Comparison of ENCODE assay signal across 24 cellular contexts in the genomic region with DNA sequence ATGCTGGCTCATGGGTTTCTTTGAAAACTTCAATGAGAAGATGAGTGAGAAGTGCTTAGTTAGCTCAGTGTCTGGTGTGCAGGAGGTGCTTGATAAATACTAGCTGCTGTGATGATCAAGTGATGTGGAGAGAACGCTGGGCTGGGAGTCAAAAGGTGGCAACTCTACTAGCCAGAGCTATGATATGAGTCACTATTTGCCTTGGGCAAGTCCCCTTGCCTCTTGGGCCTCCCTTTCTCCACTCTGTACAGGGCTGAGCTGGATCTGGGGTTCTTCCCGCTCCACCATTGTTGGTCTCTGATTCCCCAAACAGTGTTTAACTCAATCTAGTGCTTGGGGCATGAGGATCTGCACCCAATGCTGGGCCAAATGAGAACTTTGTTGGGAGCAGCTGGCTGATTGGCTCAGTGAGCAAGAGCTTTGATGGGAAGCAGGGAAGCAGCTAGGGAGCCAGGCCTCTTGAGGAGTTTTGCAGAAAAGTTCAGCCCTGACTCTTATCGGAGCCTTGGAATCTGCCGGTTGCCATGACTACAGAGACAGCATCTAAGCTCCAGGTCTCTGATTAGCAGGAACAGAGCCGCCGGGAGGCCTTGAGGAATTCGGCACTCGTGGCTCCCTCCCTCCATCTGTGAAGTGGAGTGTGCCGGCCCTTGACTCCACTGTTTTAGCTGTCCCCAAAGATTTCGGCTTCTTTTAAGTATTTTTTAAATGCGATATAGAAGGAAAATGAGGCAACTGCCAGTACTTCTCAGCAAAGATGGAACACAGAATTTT.
DNase-seq lines count a peak whose midpoint lies in the region; TF ChIP-seq lines count a peak whose summit lies in the region.
"Had no signal": no experiment of that assay in that cellular context is flagged by ENCODE, and none has a peak within 500 bp of the region (broad histone marks: within the 10 kb centered on the region; RNA-seq: fewer than 3 reads in every experiment).

No MANE protein-coding gene starts in this region.

- no peak for TF ChIP-seq CTCF in neural progenitor cell (IDR thresholded peaks at IDR 0.05)
- TF ChIP-seq CTCF in colonic mucosa (IDR thresholded peaks at IDR 0.05), result no peak

- no peaks in the 10 kb centered on the region for H4K20me1 ChIP-seq in neural progenitor cell (ENCODE audit: low read depth)

- no peak overlapping the region for H3K4me3 Mint-ChIP-seq in neural progenitor cell
- no peak overlapping the region for H3K4me3 Mint-ChIP-seq in activated naive CD8-positive, alpha-beta T cell treated with anti-CD3 and anti-CD28 coated beads for 36 hours
- H3K4me3 Mint-ChIP-seq: activated CD8-positive, alpha-beta T cell treated with anti-CD3 and anti-CD28 coated beads, Interleukin-2, amount 10 ng/mL, durations not matched to agents 7 days and 5 days; activated naive CD8-positive, alpha-beta T cell; dendritic cell treated with granulocyte-macrophage colony-stimulating factor and Interleukin-4, amounts not matched to agents 40 ng/mL and 50 ng/mL, for 4 days; stimulated activated naive CD8-positive, alpha-beta T cell treated with anti-CD3 and anti-CD28 coated beads, Interleukin-15, Interleukin-2, amounts not matched to agents 100 ng/mL and 50 ng/mL, for 24 hours had no signal

- H3K27me3 Mint-ChIP-seq in neural progenitor cell (ENCODE audit: insufficient read depth, low read depth), result peaks cover 23% of the 10 kb centered on the region
- peaks cover 9% of the 10 kb centered on the region for H3K27me3 Mint-ChIP-seq in activated naive CD8-positive, alpha-beta T cell treated with anti-CD3 and anti-CD28 coated beads for 36 hours
- H3K27me3 Mint-ChIP-seq: dendritic cell treated with granulocyte-macrophage colony-stimulating factor and Interleukin-4, amounts not matched to agents 40 ng/mL and 50 ng/mL, for 4 days; stimulated activated naive CD8-positive, alpha-beta T cell treated with anti-CD3 and anti-CD28 coated beads, Interleukin-15, Interleukin-2, amounts not matched to agents 100 ng/mL and 50 ng/mL, for 24 hours had no signal

- H3K4me1 Mint-ChIP-seq in neural progenitor cell, result peaks cover 37% of the 10 kb centered on the region
- H3K4me1 Mint-ChIP-seq in activated naive CD8-positive, alpha-beta T cell treated with anti-CD3 and anti-CD28 coated beads for 36 hours, result no peaks in the 10 kb centered on the region

- DNase-seq in ELF-1 (ENCODE audit: low read depth, low spot score) (peak; percentile 83), cerebellar cortex (ENCODE audit: low spot score) (peak; percentile 31), neural progenitor cell (ENCODE audit: low spot score) (peak; percentile 92), T-helper 9 cell (no peak), colonic mucosa (no peak)
- no peak for DNase-seq in activated naive CD8-positive, alpha-beta T cell treated with anti-CD3 and anti-CD28 coated beads for 36 hours
- no peak for DNase-seq in stimulated activated naive CD4-positive, alpha-beta T cell (lab: John Stamatoyannopoulos, UW)
- DNase-seq: activated CD8-positive, alpha-beta T cell treated with anti-CD3 and anti-CD28 coated beads, Interleukin-2, amount 10 ng/mL, durations not matched to agents 7 days and 5 days; activated effector memory CD4-positive, alpha-beta T cell treated with Interleukin-2 at 50 U/mL for 16 hours; aorta; DMS153; gastrocnemius medialis; NCI-H1417; NCI-H2081 treated with DMSO at 0.1 percent for 48 hours; NCI-H446; thyroid gland had no signal

- H3K4me1 ChIP-seq in iPS-20b (ENCODE audit: insufficient read depth, low read length) (peaks cover 10% of the 10 kb centered on the region; the same call in 1 of the 2 replicates), neural progenitor cell (peaks cover 15% of the 10 kb centered on the region), colonic mucosa (no peaks in the 10 kb centered on the region)
- H3K4me1 ChIP-seq: gastrocnemius medialis, thyroid gland had no signal

- H3K4me2 ChIP-seq in neural progenitor cell, result peak overlapping the region; percentile 50
- H3K4me2 ChIP-seq: KMS-11 had no signal

- peaks cover 8% of the 10 kb centered on the region for H3K9me3 Mint-ChIP-seq in neural progenitor cell
- peaks cover 12% of the 10 kb centered on the region for H3K9me3 Mint-ChIP-seq in activated naive CD8-positive, alpha-beta T cell treated with anti-CD3 and anti-CD28 coated beads for 36 hours
- H3K9me3 Mint-ChIP-seq: dendritic cell treated with granulocyte-macrophage colony-stimulating factor and Interleukin-4, amounts not matched to agents 40 ng/mL and 50 ng/mL, for 4 days had no signal

- H3K36me3 ChIP-seq in iPS-20b (ENCODE audit: insufficient read depth, low read depth, low read length) (no peaks in the 10 kb centered on the region), neural progenitor cell (no peaks in the 10 kb centered on the region), colonic mucosa (no peaks in the 10 kb centered on the region)
- H3K36me3 ChIP-seq: cardiac muscle cell, gastrocnemius medialis, thyroid gland had no signal

- H3F3A ChIP-seq in neural progenitor cell (ENCODE audit: low read depth), result peaks cover 9% of the 10 kb centered on the region

- H3K4me3 ChIP-seq in iPS-20b (ENCODE audit: low read length), result no peak overlapping the region
- H3K4me3 ChIP-seq in neural progenitor cell, result no peak overlapping the region
- no peak overlapping the region for H3K4me3 ChIP-seq in colonic mucosa
- H3K4me3 ChIP-seq: cardiac muscle cell, gastrocnemius medialis, SK-N-MC, skin epidermis, thyroid gland had no signal

- H3K27ac ChIP-seq in iPS-20b (ENCODE audit: low read length), result no peak overlapping the region
- no peak overlapping the region for H3K27ac ChIP-seq in neural progenitor cell
- H3K27ac ChIP-seq in colonic mucosa, result no peak overlapping the region
- H3K27ac ChIP-seq: cardiac muscle cell, gastrocnemius medialis, KMS-11, SK-N-MC, skin epidermis, thyroid gland had no signal

- intact Hi-C loops in colonic mucosa (cut with DNase I), result no loop called here

- peak overlapping the region; percentile 70 for H2AFZ ChIP-seq in neural progenitor cell (replicated peaks)

- H3K27ac Mint-ChIP-seq in neural progenitor cell, result peak overlapping the region; percentile 52
- H3K27ac Mint-ChIP-seq in activated naive CD8-positive, alpha-beta T cell treated with anti-CD3 and anti-CD28 coated beads for 36 hours, result no peak overlapping the region
- H3K27ac Mint-ChIP-seq: activated CD8-positive, alpha-beta T cell treated with anti-CD3 and anti-CD28 coated beads, Interleukin-2, amount 10 ng/mL, durations not matched to agents 7 days and 5 days; activated naive CD8-positive, alpha-beta T cell; dendritic cell treated with granulocyte-macrophage colony-stimulating factor and Interleukin-4, amounts not matched to agents 40 ng/mL and 50 ng/mL, for 4 days; stimulated activated naive CD8-positive, alpha-beta T cell treated with anti-CD3 and anti-CD28 coated beads, Interleukin-15, Interleukin-2, amounts not matched to agents 100 ng/mL and 50 ng/mL, for 24 hours had no signal

- no peaks in the 10 kb centered on the region for H3K79me2 ChIP-seq in neural progenitor cell (ENCODE audit: low read depth)

- H3K9ac ChIP-seq in iPS-20b (ENCODE audit: low read depth, low read length) (0 out of 2 replicates have a peak overlapping the region, but pooled peaks have one; percentile 36), neural progenitor cell (no peak overlapping the region), colonic mucosa (ENCODE audit: low read depth in 2 of 2, low read length in 2 of 2) (no peak overlapping the region)
- H3K9ac ChIP-seq: KMS-11 had no signal

- no peaks in the 10 kb centered on the region; the same call in 1 of the 2 replicates for H3K9me3 ChIP-seq in iPS-20b (ENCODE audit: insufficient read depth, low read depth, low read length)
- H3K9me3 ChIP-seq in neural progenitor cell (ENCODE audit: low read depth), result no peaks in the 10 kb centered on the region
- no peaks in the 10 kb centered on the region for H3K9me3 ChIP-seq in colonic mucosa
- H3K9me3 ChIP-seq: gastrocnemius medialis, thyroid gland had no signal

- H3K27me3 ChIP-seq in iPS-20b (ENCODE audit: insufficient read depth, low read length) (0 out of 2 replicates have a peak, but pooled peaks cover 4% of the 10 kb centered on the region), neural progenitor cell (no peaks in the 10 kb centered on the region), colonic mucosa (no peaks in the 10 kb centered on the region)
- H3K27me3 ChIP-seq: cardiac muscle cell, thyroid gland had no signal

- peaks cover 2% of the 10 kb centered on the region for H3K36me3 Mint-ChIP-seq in neural progenitor cell
- H3K36me3 Mint-ChIP-seq in activated naive CD8-positive, alpha-beta T cell treated with anti-CD3 and anti-CD28 coated beads for 36 hours, result no peaks in the 10 kb centered on the region
- H3K36me3 Mint-ChIP-seq: activated naive CD8-positive, alpha-beta T cell had no signal

Comparison
In these comparisons a context has a peak if more than half of its experiments do, and no peak if none do; other contexts are left out.
1. DNase-seq: peak in ELF-1 (single experiment), cerebellar cortex (single experiment) and neural progenitor cell (single experiment); none in activated naive CD8-positive, alpha-beta T cell treated with anti-CD3 and anti-CD28 coated beads for 36 hours (single experiment), T-helper 9 cell (single experiment), colonic mucosa (single experiment) and stimulated activated naive CD4-positive, alpha-beta T cell (0 of 6).